In the genomic region with DNA sequence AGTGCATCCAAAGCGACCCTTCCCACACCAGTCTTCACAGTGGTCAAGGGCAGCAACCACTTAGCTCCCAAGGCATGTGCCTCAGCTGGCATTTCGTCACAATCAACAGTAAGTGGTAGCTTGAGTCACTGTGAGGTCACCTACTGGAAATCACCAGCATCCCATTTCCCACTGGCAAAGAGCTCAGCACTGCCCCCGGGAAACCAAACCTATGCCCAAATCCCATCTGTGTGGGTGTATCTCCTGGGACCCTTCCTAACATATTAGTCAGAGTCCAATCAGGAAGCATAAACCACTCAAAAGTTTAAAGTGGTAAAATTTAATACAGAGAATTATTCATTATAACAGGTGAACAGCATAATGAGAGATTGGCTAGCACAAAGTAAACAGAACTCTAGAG, we compare ENCODE assay signal across 18 cellular contexts. TPM values are rescaled to one million over a fixed set of nuclear protein-coding genes. Genes with fewer than 3 reads are reported as not detected.
"Had no signal": no experiment of that assay in that cellular context is flagged by ENCODE, and none has a peak within 500 bp of the region (broad histone marks: within the 10 kb centered on the region; RNA-seq: fewer than 3 reads in every experiment).

No MANE protein-coding gene starts in this region.

RNA-seq across cellular contexts. Expression of gene OR4F16, which starts 47.2 kb away (rescaled TPM):
- total RNA-seq: activated CD4-positive, alpha-beta memory T cell treated with anti-CD3 and anti-CD28 coated beads, Interleukin-2, amount 10 ng/mL, durations not matched to agents 7 days and 5 days; activated CD4-positive, alpha-beta T cell treated with anti-CD3 and anti-CD28 coated beads for 36 hours; activated CD4-positive, alpha-beta T cell treated with anti-CD3 and anti-CD28 coated beads, Interleukin-2, amount 10 ng/mL, durations not matched to agents 7 days and 5 days; activated CD8-positive, alpha-beta T cell treated with anti-CD3 and anti-CD28 coated beads, Interleukin-2, amount 10 ng/mL, durations not matched to agents 7 days and 5 days; activated naive CD8-positive, alpha-beta T cell treated with anti-CD3 and anti-CD28 coated beads, Interleukin-2, amount 10 ng/mL, durations not matched to agents 7 days and 5 days; activated T-cell treated with anti-CD3 and anti-CD28 coated beads, Interleukin-2, amount 50 U/mL, for 4 hours; activated T-cell treated with anti-CD3 and anti-CD28 coated beads, Interleukin-2, amount 50 U/mL, for 72 hours; activated T-helper 1 cell treated with anti-CD3 and anti-CD28 coated beads, Interleukin-12 subunit alpha, Interleukin-12 subunit beta, Interleukin-2, Interleukin-4 antibody, amounts not matched to agents 30 ng/mL and 10 ng/mL and 1 ng/mL, durations not matched to agents 14 hours and 24 hours and 36 hours; activated T-helper 17 cell treated with anti-CD3 and anti-CD28 coated beads, Interleukin-2, amount 50 U/mL, for 72 hours; bronchial epithelial cell; cardiac muscle cell; chondrocyte; T-cell; T-helper 1 cell treated with Interleukin-12 subunit alpha and Interleukin-12 subunit beta and Interleukin-4 antibody, amounts not matched to agents 30 ng/mL and 1 ng/mL, for 36 hours; T-helper 17 cell; T-helper 2 cell treated with Interferon-gamma antibody and Interleukin-4, amounts not matched to agents 100 ng/mL and 5 ng/mL, for 36 hours; WTC11 had no signal
- polyA plus RNA-seq: adipose tissue, cardiac muscle cell had no signal
